In the genomic region with DNA sequence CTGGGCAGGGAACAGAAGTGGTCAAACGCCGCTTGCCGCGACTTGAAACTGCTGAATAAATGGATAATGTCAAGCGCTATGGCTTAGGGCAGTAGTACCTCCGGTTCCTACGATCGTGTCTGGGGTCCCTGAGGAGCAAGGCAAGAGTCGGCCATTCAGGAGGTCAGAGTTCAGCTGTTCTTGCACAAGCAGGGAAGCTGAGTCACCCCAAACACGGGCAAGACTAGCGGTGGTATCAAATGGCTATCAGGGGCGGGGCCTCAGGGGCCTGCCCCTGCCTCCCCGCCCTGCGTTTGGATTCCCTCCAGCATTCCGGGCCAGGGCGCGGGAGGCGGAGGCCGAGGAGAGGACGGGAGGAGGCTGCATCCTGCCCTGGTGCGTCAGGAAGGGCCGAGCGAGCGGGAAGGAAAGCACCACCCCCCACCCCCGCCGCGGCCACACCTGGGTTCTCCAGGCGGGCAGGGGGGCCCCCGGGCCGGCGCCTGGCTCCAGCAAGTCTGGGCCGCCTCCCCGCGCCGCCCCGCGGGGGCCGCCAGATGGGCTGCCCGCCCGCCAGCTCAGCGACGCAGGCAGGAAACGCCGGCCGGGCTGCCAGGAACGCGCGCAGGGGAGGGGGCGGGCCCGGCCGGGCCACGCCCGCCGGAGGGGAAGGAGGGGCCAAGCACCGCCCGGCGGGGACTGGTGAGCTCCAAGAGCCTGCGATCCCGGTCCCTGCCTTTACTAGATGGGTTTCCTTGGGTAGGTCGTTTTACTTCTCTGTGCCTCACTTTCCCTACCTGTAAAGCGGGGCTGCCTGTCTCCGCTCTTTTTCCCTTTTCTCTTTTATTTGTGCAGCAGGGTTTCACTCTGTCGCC, we compare ENCODE assay signal across 8 cellular contexts. TPM values are rescaled to one million over a fixed set of nuclear protein-coding genes. Genes with fewer than 3 reads are reported as not detected.
A peak's percentile ranks its signal among the peaks of the same experiment; 100 is the strongest.
DNase-seq lines count a peak whose midpoint lies in the region; ATAC-seq and TF ChIP-seq lines count a peak whose summit lies in the region.

No MANE protein-coding gene starts in this region.

- H3K9me3 ChIP-seq in mucosa of stomach (ENCODE audit: control insufficient read depth, low read length): no peaks in the 10 kb centered on the region

- H3K36me3 ChIP-seq in mucosa of stomach (ENCODE audit: control insufficient read depth, insufficient read depth, low read length): no peaks in the 10 kb centered on the region

- H3K4me3 Mint-ChIP-seq in IgD-negative memory B cell: peak overlapping the region; percentile 86 to 95 (median 94)

- peak; percentile 92 for TF ChIP-seq POLR2A in erythroblast (IDR thresholded peaks at IDR 0.05; ENCODE audit: low read length)

- H3K4me1 Mint-ChIP-seq in IgD-negative memory B cell: peaks cover 10 to 23% (median 18%) of the 10 kb centered on the region in 3 donors

- no peaks in the 10 kb centered on the region for H3K27me3 ChIP-seq in mucosa of stomach (ENCODE audit: control insufficient read depth, insufficient read depth, low read length)

- peak; percentile 74 for ATAC-seq in GM21576 (IDR thresholded peaks at IDR 0.05; ENCODE audit: unreplicated experiment)

- DNase-seq in DMS114 treated with DMSO at 0.1 percent for 48 hours (lab: John Stamatoyannopoulos, UW; ENCODE audit: unreplicated experiment) (peak; percentile 73), OCI-M1 (lab: John Stamatoyannopoulos, UW) (peak; percentile 98), erythroblast (lab: John Stamatoyannopoulos, UW) (peak; percentile 97 to 98)
- DNase-seq in activated T-cell treated with anti-CD3 and anti-CD28 coated beads, Interleukin-2, amount 50 U/mL, for 1 hour: peak; percentile 91
- DNase-seq in stimulated activated CD8-positive, alpha-beta memory T cell treated with anti-CD3 and anti-CD28 coated beads, Interleukin-4, amount 100 ng/mL, for 48 hours: peak; percentile 90

- peak overlapping the region; percentile 78 to 93 (median 87) for H3K27ac Mint-ChIP-seq in IgD-negative memory B cell

- H3K36me3 Mint-ChIP-seq in IgD-negative memory B cell: no peaks in the 10 kb centered on the region

- H3K27me3 Mint-ChIP-seq in IgD-negative memory B cell: no peaks in the 10 kb centered on the region

- H3K9me3 Mint-ChIP-seq in IgD-negative memory B cell: no peaks in the 10 kb centered on the region

- peak overlapping the region; percentile 84 for H3K9ac ChIP-seq in mucosa of stomach (ENCODE audit: low read length)

- H3K4me1 ChIP-seq in mucosa of stomach (ENCODE audit: control insufficient read depth, insufficient read depth, low read length): peaks cover 52% of the 10 kb centered on the region

- H3K4me3 ChIP-seq in mucosa of stomach (ENCODE audit: low read length): peak overlapping the region; percentile 75

RNA-seq across cellular contexts. Expression of gene ID1, which starts 32.2 kb away (rescaled TPM):
- 2.2 TPM for polyA plus RNA-seq in IgD-negative memory B cell

RNA-seq across cellular contexts. Expression of gene HM13, which starts 58.7 kb away (rescaled TPM):
- 109 TPM for polyA plus RNA-seq in IgD-negative memory B cell

Comparison
In these comparisons a context has a peak if more than half of its experiments do, and no peak if none do; other contexts are left out.
1. Peak in every context shown above with its lines: DNase-seq, ATAC-seq and H3K4me3 ChIP-seq.